Comparison of ENCODE assay signal across 21 cellular contexts in the genomic region with DNA sequence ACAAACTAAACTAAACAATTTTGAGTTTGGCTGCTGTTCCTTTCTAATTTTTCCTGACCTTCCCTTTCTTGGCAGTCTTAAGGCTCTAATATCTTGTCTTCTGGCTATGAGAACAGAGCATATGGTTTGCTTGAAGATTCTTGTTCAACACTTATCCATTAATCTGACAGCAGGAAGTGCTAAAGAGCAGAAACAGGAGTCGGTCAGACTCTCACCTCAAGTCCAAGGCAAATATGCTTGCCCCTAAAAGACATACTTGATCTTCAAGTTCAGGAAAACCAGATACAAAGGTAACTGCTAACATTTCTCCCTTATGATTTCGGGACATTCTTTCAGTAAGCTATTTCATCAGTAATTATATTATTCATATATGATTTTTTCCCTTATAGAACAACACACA. TPM values are rescaled to one million over a fixed set of nuclear protein-coding genes. Genes with fewer than 3 reads are reported as not detected.
"Had no signal": no experiment of that assay in that cellular context is flagged by ENCODE, and none has a peak within 500 bp of the region (broad histone marks: within the 10 kb centered on the region; RNA-seq: fewer than 3 reads in every experiment).

No MANE protein-coding gene starts in this region.

- H3K27ac Mint-ChIP-seq: activated B cell treated with CpG ODN at 0.5 μM for 24 hours; activated CD8-positive, alpha-beta T cell treated with anti-CD3 and anti-CD28 coated beads, Interleukin-2, amount 10 ng/mL, durations not matched to agents 7 days and 5 days; activated naive CD4-positive, alpha-beta T cell treated with anti-CD3 and anti-CD28 coated beads, Interleukin-2, amount 50 U/mL, for 72 hours; mesothelial cell of epicardium had no signal

- DNase-seq: activated B cell treated with CpG ODN at 0.5 μM for 24 hours; activated CD4-positive, alpha-beta T cell treated with anti-CD3 and anti-CD28 coated beads for 48 hours; activated CD8-positive, alpha-beta memory T cell treated with anti-CD3 and anti-CD28 coated beads, Interleukin-2, amount 50 U/mL, for 4 hours; activated CD8-positive, alpha-beta T cell treated with anti-CD3 and anti-CD28 coated beads, Interleukin-2, amount 10 ng/mL, durations not matched to agents 7 days and 5 days; activated effector memory CD4-positive, alpha-beta T cell treated with anti-CD3 and anti-CD28 coated beads, Interleukin-2, amount 50 U/mL, for 16 hours; activated T-cell treated with anti-CD3 and anti-CD28 coated beads, Interleukin-2, amount 50 U/mL, for 48 hours; amniotic stem cell; central memory CD4-positive, alpha-beta T cell; colonic mucosa; glutamatergic neuron; hypothalamus; lower lobe of right lung; ovary; stimulated activated CD4-positive, alpha-beta T cell treated with anti-CD3 and anti-CD28 coated beads, Interleukin-4, amount 100 ng/mL, for 4 hours; stimulated activated CD8-positive, alpha-beta memory T cell treated with anti-CD3 and anti-CD28 coated beads, Interleukin-4, amount 100 ng/mL, for 48 hours; stimulated activated naive CD4-positive, alpha-beta T cell treated with Interleukin-2 at 50 U/mL for 16 hours; T-helper 2 cell had no signal

- H3K27me3 ChIP-seq: colonic mucosa, ovary, suprapubic skin had no signal

- H3K36me3 Mint-ChIP-seq: activated naive CD4-positive, alpha-beta T cell treated with anti-CD3 and anti-CD28 coated beads, Interleukin-2, amount 50 U/mL, for 72 hours; mesothelial cell of epicardium had no signal

- H3K4me1 Mint-ChIP-seq: activated B cell treated with CpG ODN at 0.5 μM for 24 hours had no signal

- H3K4me3 ChIP-seq: colonic mucosa, lower lobe of right lung, ovary, smooth muscle cell, suprapubic skin had no signal

- H3K36me3 ChIP-seq: colonic mucosa, lower lobe of right lung, ovary, suprapubic skin had no signal

- H3K4me2 ChIP-seq: smooth muscle cell had no signal

- H3K9me3 ChIP-seq: colonic mucosa, lower lobe of right lung, ovary, suprapubic skin had no signal

- H3K4me1 ChIP-seq: colonic mucosa had no signal

- H3K27ac ChIP-seq: colonic mucosa, suprapubic skin had no signal

- H3K27me3 Mint-ChIP-seq: activated B cell treated with CpG ODN at 0.5 μM for 24 hours had no signal

- H3K9me3 Mint-ChIP-seq: activated B cell treated with CpG ODN at 0.5 μM for 24 hours, mesothelial cell of epicardium had no signal

- ATAC-seq: activated CD8-positive, alpha-beta T cell treated with anti-CD3 and anti-CD28 coated beads, Interleukin-2, amount 10 ng/mL, durations not matched to agents 7 days and 5 days; activated naive CD4-positive, alpha-beta T cell treated with anti-CD3 and anti-CD28 coated beads, Interleukin-2, amount 50 U/mL, for 72 hours had no signal

- H3K4me3 Mint-ChIP-seq: activated B cell treated with CpG ODN at 0.5 μM for 24 hours; activated CD8-positive, alpha-beta T cell treated with anti-CD3 and anti-CD28 coated beads, Interleukin-2, amount 10 ng/mL, durations not matched to agents 7 days and 5 days; mesothelial cell of epicardium had no signal

RNA-seq across cellular contexts. Expression of gene KCNJ8, which starts 52.6 kb away (rescaled TPM):
- total RNA-seq: activated B cell treated with CpG ODN at 0.5 μM for 24 hours; activated CD8-positive, alpha-beta T cell treated with anti-CD3 and anti-CD28 coated beads, Interleukin-2, amount 10 ng/mL, durations not matched to agents 7 days and 5 days; activated naive CD4-positive, alpha-beta T cell treated with anti-CD3 and anti-CD28 coated beads, Interleukin-2, amount 50 U/mL, for 72 hours; smooth muscle cell had no signal
- polyA plus RNA-seq: smooth muscle cell had no signal
